20 cellular contexts compared by ENCODE assay signal in genomic region chr19:11234486-11235075, GRCh38. TPM values are rescaled to one million over a fixed set of nuclear protein-coding genes. Genes with fewer than 3 reads are reported as not detected.
A peak's percentile ranks its signal among the peaks of the same experiment; 100 is the strongest.
DNase-seq lines count a peak whose midpoint lies in the region; TF ChIP-seq lines count a peak whose summit lies in the region.
"Had no signal": no experiment of that assay in that cellular context is flagged by ENCODE, and none has a peak within 500 bp of the region (broad histone marks: within the 10 kb centered on the region; RNA-seq: fewer than 3 reads in every experiment).

No MANE protein-coding gene starts in this region.

- DNase-seq in adrenal gland: peak; percentile 62 to 88 (median 81)
- DNase-seq in NCI-H2081 treated with DMSO at 0.1 percent for 48 hours (lab: John Stamatoyannopoulos, UW): no peak
- DNase-seq in HK-2 (ENCODE audit: unreplicated experiment): no peak
- DNase-seq in activated CD4-positive, alpha-beta T cell treated with anti-CD3 and anti-CD28 coated beads, Interleukin-2, amount 50 U/mL, for 4 hours: no peak
- DNase-seq in DMS79 (lab: John Stamatoyannopoulos, UW): no peak
- DNase-seq: CD8-positive, alpha-beta memory T cell; DMS53; GOT3; IMR-90; NCI-H1694 treated with DMSO at 0.1 percent for 48 hours; NCI-H2107; NCI-H2227 treated with DMSO at 0.1 percent for 48 hours; NCI-H510A treated with DMSO at 0.1 percent for 48 hours; NCI-H774 had no signal

- no peaks in the 10 kb centered on the region for H3K27me3 ChIP-seq in Loucy (ENCODE audit: insufficient read depth, low read length, poor library complexity, severe bottlenecking)
- H3K27me3 ChIP-seq in adrenal gland: no peaks in the 10 kb centered on the region
- no peaks in the 10 kb centered on the region for H3K27me3 ChIP-seq in liver (ENCODE audit: control insufficient read depth in 4 of 4, insufficient read depth in 4 of 4, low read length in 3 of 4)
- H3K27me3 ChIP-seq: BLaER1 treated with 17β-estradiol and CSF1 and Interleukin-3, amounts not matched to agents 10 nM and 100 nM; SJSA1 had no signal

- TF ChIP-seq POLR2A in adrenal gland (IDR thresholded peaks at IDR 0.05): peak in 1 of 2 donors; percentile 22

- H3K4me3 ChIP-seq in HEK293 (ENCODE audit: low read depth, low read length) (no peak overlapping the region), Loucy (ENCODE audit: low read length, poor library complexity, severe bottlenecking) (no peak overlapping the region), adrenal gland (no peak overlapping the region), liver (ENCODE audit: low read depth in 1 of 3, low read length in 3 of 3) (no peak overlapping the region)
- H3K4me3 ChIP-seq: BLaER1 treated with 17β-estradiol and CSF1 and Interleukin-3, amounts not matched to agents 10 nM and 100 nM; SJSA1 had no signal

- no peaks in the 10 kb centered on the region for H3K79me2 ChIP-seq in Loucy (ENCODE audit: insufficient read depth, low read length)

- peaks cover 0 to 17% of the 10 kb centered on the region in 2 experiments; a peak in 1 of 3 replicates for H3K36me3 ChIP-seq in HEK293 (ENCODE audit: control insufficient read depth in 2 of 2, insufficient read depth in 1 of 2, low read length in 2 of 2)
- H3K36me3 ChIP-seq in Loucy (ENCODE audit: insufficient read depth, low read length): no peaks in the 10 kb centered on the region
- H3K36me3 ChIP-seq in adrenal gland (replicated peaks in 1 of 2): peaks cover 0 to 6% of the 10 kb centered on the region in 2 donors
- peaks cover 0 to 18% (median 3%) of the 10 kb centered on the region in 4 donors for H3K36me3 ChIP-seq in liver (ENCODE audit: control insufficient read depth in 4 of 4, insufficient read depth in 3 of 4, low read depth in 1 of 4, low read length in 3 of 4)
- H3K36me3 ChIP-seq: BLaER1 treated with 17β-estradiol and CSF1 and Interleukin-3, amounts not matched to agents 10 nM and 100 nM had no signal

- TF ChIP-seq RAD21 in liver (IDR thresholded peaks at IDR 0.05): peak; percentile 2 to 11

- intact Hi-C loops in adrenal gland (cut with DNase I): no loop called here

- H3K9me3 ChIP-seq in HEK293 (ENCODE audit: control insufficient read depth, insufficient read depth, low read depth, low read length) (no peaks in the 10 kb centered on the region), Loucy (ENCODE audit: insufficient read depth, low read depth, low read length) (no peaks in the 10 kb centered on the region), adrenal gland (replicated peaks in 1 of 3) (no peaks in the 10 kb centered on the region), liver (ENCODE audit: control insufficient read depth in 4 of 4, low read length in 3 of 4) (no peaks in the 10 kb centered on the region)
- H3K9me3 ChIP-seq: SJSA1 had no signal

- H3K4me1 ChIP-seq in HEK293 (ENCODE audit: control insufficient read depth, insufficient read depth, low read length) (no peaks in the 10 kb centered on the region), Loucy (ENCODE audit: insufficient read depth, low read length, poor library complexity, severe bottlenecking) (no peaks in the 10 kb centered on the region), adrenal gland (replicated peaks in 1 of 2) (no peaks in the 10 kb centered on the region), liver (ENCODE audit: control insufficient read depth in 4 of 4, insufficient read depth in 4 of 4, low read length in 3 of 4) (peaks cover 8 to 37% (median 32%) of the 10 kb centered on the region in 4 donors)
- H3K4me1 ChIP-seq: BLaER1 treated with 17β-estradiol and CSF1 and Interleukin-3, amounts not matched to agents 10 nM and 100 nM; SJSA1 had no signal

- no peak overlapping the region for H3K4me2 ChIP-seq in Loucy (ENCODE audit: low read depth, low read length, poor library complexity, severe bottlenecking)
- H3K4me2 ChIP-seq: BLaER1 treated with 17β-estradiol and CSF1 and Interleukin-3, amounts not matched to agents 10 nM and 100 nM had no signal

- H2AFZ ChIP-seq in Loucy (ENCODE audit: low read length): no peak overlapping the region

- H3K27ac ChIP-seq in HEK293 (ENCODE audit: extremely low read depth, low read depth, low read length): no peak overlapping the region
- H3K27ac ChIP-seq in adrenal gland: peak overlapping the region in 3 of 5 donors; percentile 46 to 67 (median 64)
- peak overlapping the region; percentile 90 to 97 for H3K27ac ChIP-seq in liver (ENCODE audit: low read depth in 1 of 2, low read length in 2 of 2)
- H3K27ac ChIP-seq: BLaER1 treated with 17β-estradiol and CSF1 and Interleukin-3, amounts not matched to agents 10 nM and 100 nM; SJSA1 had no signal

- no peaks in the 10 kb centered on the region for H3K9me2 ChIP-seq in Loucy (replicated peaks; ENCODE audit: low read depth, low read length)

- WGBS in adrenal gland, 4 donors: 58 to 73% (median 65%) methylated on average over 5 of the region's 5 CpGs
- WGBS in liver: 67% methylated on average over 5 of the region's 5 CpGs

- CTCF ChIA-PET in HEK293 (lab: Yijun Ruan, JAX): interaction anchor here (1.2 kb wide), 1 partner anchor 9 kb away, joined by 6 read pairs; no protein-coding TSS in a partner anchor

- H3F3A ChIP-seq in Loucy (ENCODE audit: low read depth): no peaks in the 10 kb centered on the region

- POLR2A ChIA-PET in HEK293 (lab: Yijun Ruan, JAX): no interaction called here

- no peaks in the 10 kb centered on the region for H4K20me1 ChIP-seq in Loucy (ENCODE audit: insufficient read depth, low read length, poor library complexity, severe bottlenecking)

- no peak overlapping the region for H3K9ac ChIP-seq in Loucy (ENCODE audit: low read depth, low read length, poor library complexity, severe bottlenecking)
- no peak overlapping the region for H3K9ac ChIP-seq in liver (ENCODE audit: low read depth in 1 of 2, low read length in 2 of 2)
- H3K9ac ChIP-seq: BLaER1 treated with 17β-estradiol and CSF1 and Interleukin-3, amounts not matched to agents 10 nM and 100 nM had no signal

- TF ChIP-seq CTCF in HEK293 (tag by site-specific recombination; IDR thresholded peaks at IDR 0.05) (no peak), Loucy (conservative IDR thresholded peaks at IDR 0.05; ENCODE audit: low read length) (0 out of 2 replicates have a peak, but pooled peaks have one; percentile 17), adrenal gland (IDR thresholded peaks at IDR 0.05) (peak in 3 of 6 experiments; percentile 2 to 17 (median 6)), liver (IDR thresholded peaks at IDR 0.05; ENCODE audit: low read depth, low read length, missing input control) (no peak)

TF ChIP-seq in HEK293, 187 proteins besides CTCF, POLR2A, EP300 and RAD21 (continues in another document):
- TF ChIP-seq ZNF626 (tag by site-specific recombination; IDR thresholded peaks at IDR 0.05) (no peak), ZNF174 (tag by site-specific recombination; IDR thresholded peaks at IDR 0.05) (no peak), ZNF623 (tag by site-specific recombination; IDR thresholded peaks at IDR 0.05) (peak; percentile 99)

TF ChIP-seq in liver, 16 proteins besides CTCF, POLR2A, EP300 and RAD21:
- TF ChIP-seq RXRA (IDR thresholded peaks at IDR 0.05): peak in 1 of 2 donors; percentile 15
- peak in 1 of 2 donors; percentile 5 for TF ChIP-seq HNF4A (conservative IDR thresholded peaks at IDR 0.05)
- no peak for TF ChIP-seq NR2F2 (IDR thresholded peaks at IDR 0.05)
- peak in 1 of 2 donors; percentile 47 for TF ChIP-seq JUND (IDR thresholded peaks at IDR 0.05)

RNA-seq across cellular contexts. Expression of gene ANGPTL8, which starts 4.8 kb away (rescaled TPM):
- total RNA-seq in adrenal gland (1 to 10 TPM in 2 of 8 donors, under 1 TPM in 3, not detected in 3; 0.39 to 1.8 (median 0.69) TPM), liver (10 to 100 TPM; 32.4 to 33.9 TPM)
- polyA plus RNA-seq in adrenal gland (10 to 100 TPM in 1 of 3 donors, 1 to 10 TPM in 1, not detected in 1; 4.2 to 10.0 TPM), liver (100 to 1,000 TPM; 101 to 107 TPM)
- total RNA-seq: CD8-positive, alpha-beta memory T cell; IMR-90; LHCN-M2 had no signal
- polyA plus RNA-seq: CD8-positive, alpha-beta memory T cell; IMR-90 had no signal

RNA-seq across cellular contexts. Expression of gene DOCK6, which starts 27.7 kb away (rescaled TPM):
- 100 to 1,000 TPM in 1 of 8 donors, 10 to 100 TPM in 7; 31.5 to 101 (median 38.3) TPM for total RNA-seq in adrenal gland
- 100 to 1,000 TPM in 1 of 3 donors, 10 to 100 TPM in 1, 1 to 10 TPM in 1; 4.5 to 152 (median 77.1) TPM for polyA plus RNA-seq in adrenal gland
- 10 to 100 TPM in 1 of 2 donors, 1 to 10 TPM in 1; 4.9 to 15.8 TPM for total RNA-seq in liver
- 10 to 100 TPM; 13.2 to 14.2 TPM for polyA plus RNA-seq in liver

RNA-seq across cellular contexts. Expression of gene KANK2, which starts 37.2 kb away (rescaled TPM):
- 100 to 1,000 TPM in 7 of 8 donors, 10 to 100 TPM in 1; 51.3 to 395 (median 194) TPM for total RNA-seq in adrenal gland
- 100 to 1,000 TPM in 1 of 3 donors, 10 to 100 TPM in 2; 44.4 to 149 (median 62.7) TPM for polyA plus RNA-seq in adrenal gland
- 10 to 100 TPM; 51.0 to 67.8 TPM for total RNA-seq in liver
- 10 to 100 TPM; 15.0 to 30.3 TPM for polyA plus RNA-seq in liver

Comparison
In these comparisons a context has a peak if more than half of its experiments do, and no peak if none do; other contexts are left out.
1. DNase-seq: peak in adrenal gland (7 of 7); none in NCI-H2081 treated with DMSO at 0.1 percent for 48 hours (single experiment), HK-2 (single experiment), activated CD4-positive, alpha-beta T cell treated with anti-CD3 and anti-CD28 coated beads, Interleukin-2, amount 50 U/mL, for 4 hours (0 of 2) and DMS79 (single experiment).
2. RNA of gene ANGPTL8, which starts 4.8 kb away (total RNA-seq): 32.4 to 33.9 TPM in liver; 0.39 to 1.8 TPM in adrenal gland; every median in the first group is over 10 times any median in the second.